In the genomic region with DNA sequence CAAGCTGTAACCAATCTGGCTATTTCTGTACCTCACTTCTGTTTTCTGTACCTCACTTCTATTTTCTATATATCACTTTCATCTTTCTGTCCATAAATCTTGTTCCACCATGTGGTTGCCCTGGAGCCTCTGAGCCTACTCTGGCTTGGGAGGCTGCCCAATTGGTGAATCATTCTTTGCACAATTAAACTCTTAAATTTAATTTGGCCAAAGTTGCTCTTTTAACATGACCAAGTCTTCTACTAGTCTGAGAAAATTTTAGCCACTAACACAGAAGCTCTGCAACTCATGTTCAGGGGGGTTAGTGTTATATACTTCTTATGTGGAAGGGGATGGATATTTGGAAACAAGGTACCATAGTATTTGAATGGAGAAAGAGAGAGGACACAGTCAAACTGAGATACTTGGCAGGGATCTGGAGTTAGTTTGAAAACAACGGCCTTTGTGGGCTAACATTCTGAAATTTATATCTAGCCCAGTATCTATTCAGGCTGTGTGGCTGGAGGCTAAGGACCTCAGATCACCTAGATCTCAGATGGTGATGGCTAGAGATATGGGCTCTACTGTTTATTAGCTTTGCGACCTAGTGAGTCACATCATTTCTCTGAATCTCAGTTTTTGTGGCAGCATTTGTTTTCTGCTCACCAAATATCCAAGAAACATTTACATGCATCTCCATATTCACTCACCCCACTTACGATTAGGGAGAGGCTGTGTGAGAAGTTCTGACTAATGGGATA, we compare ENCODE assay signal across 28 cellular contexts.
DNase-seq lines count a peak whose midpoint lies in the region; ATAC-seq and TF ChIP-seq lines count a peak whose summit lies in the region.
"Had no signal": no experiment of that assay in that cellular context is flagged by ENCODE, and none has a peak within 500 bp of the region (broad histone marks: within the 10 kb centered on the region; RNA-seq: fewer than 3 reads in every experiment).

No MANE protein-coding gene starts in this region.

- no peaks in the 10 kb centered on the region for H3K36me3 ChIP-seq in adipocyte (ENCODE audit: control insufficient read depth, insufficient read depth, low read length, severe bottlenecking)
- H3K36me3 ChIP-seq: ascending aorta, gastroesophageal sphincter, HAP-1, upper lobe of right lung had no signal

- no peak overlapping the region for H3K4me3 Mint-ChIP-seq in activated CD4-positive, alpha-beta T cell treated with anti-CD3 and anti-CD28 coated beads for 36 hours
- H3K4me3 Mint-ChIP-seq: activated CD8-positive, alpha-beta T cell treated with anti-CD3 and anti-CD28 coated beads for 36 hours; activated naive CD4-positive, alpha-beta T cell treated with anti-CD3 and anti-CD28 coated beads, Interleukin-2, amount 10 ng/mL, durations not matched to agents 7 days and 5 days; activated T-cell treated with anti-CD3 and anti-CD28 coated beads, Interleukin-2, amount 50 U/mL, for 24 hours; nephron progenitor cell; T-cell had no signal

- POLR2A ChIA-PET in activated CD4-positive, alpha-beta T cell treated with anti-CD3 and anti-CD28 coated beads for 36 hours (lab: Charles Lee), result no interaction called here

- H3K4me1 ChIP-seq in adipocyte (ENCODE audit: control insufficient read depth, insufficient read depth, low read length), result peaks cover 12% of the 10 kb centered on the region
- H3K4me1 ChIP-seq: ascending aorta, gastroesophageal sphincter, HAP-1, upper lobe of right lung had no signal

- no peaks in the 10 kb centered on the region for H3K36me3 Mint-ChIP-seq in activated CD4-positive, alpha-beta T cell treated with anti-CD3 and anti-CD28 coated beads for 36 hours (ENCODE audit: low read depth)
- H3K36me3 Mint-ChIP-seq: activated naive CD4-positive, alpha-beta T cell treated with anti-CD3 and anti-CD28 coated beads, Interleukin-2, amount 10 ng/mL, durations not matched to agents 7 days and 5 days; T-cell had no signal

- TF ChIP-seq CTCF in 22Rv1 (IDR thresholded peaks at IDR 0.05) (no peak), HFF-Myc (IDR thresholded peaks at IDR 0.05; ENCODE audit: low read depth, low read length, missing control alignments) (no peak), fibroblast of pulmonary artery (IDR thresholded peaks at IDR 0.05; ENCODE audit: low read length, missing control alignments) (no peak)

- H3K9me3 ChIP-seq in adipocyte (ENCODE audit: control insufficient read depth, low read length), result no peaks in the 10 kb centered on the region
- H3K9me3 ChIP-seq: ascending aorta, gastroesophageal sphincter, HAP-1, upper lobe of right lung had no signal

- peaks cover 9% of the 10 kb centered on the region for H3K27me3 Mint-ChIP-seq in activated CD4-positive, alpha-beta T cell treated with anti-CD3 and anti-CD28 coated beads for 36 hours
- H3K27me3 Mint-ChIP-seq: activated naive CD4-positive, alpha-beta T cell treated with anti-CD3 and anti-CD28 coated beads, Interleukin-2, amount 10 ng/mL, durations not matched to agents 7 days and 5 days had no signal

- intact Hi-C loops in activated CD4-positive, alpha-beta T cell treated with anti-CD3 and anti-CD28 coated beads for 36 hours (cut with DNase I, micrococcal nuclease), result no loop called here

- in situ Hi-C loops in ACHN (cut with HindIII; ENCODE audit: low pct_ligation_motif_present, low pct_unique_long_range_greater_than_20kb, low sequenced_read_pairs), result no loop called here

- CTCF ChIA-PET in activated CD4-positive, alpha-beta T cell treated with anti-CD3 and anti-CD28 coated beads for 36 hours (lab: Charles Lee), result interaction anchor here (0.7 kb wide), 1 partner anchor 1481 kb away, joined by 3 read pairs; no protein-coding TSS in a partner anchor

- no peaks in the 10 kb centered on the region for H3K27me3 ChIP-seq in adipocyte (replicated peaks; ENCODE audit: control insufficient read depth, insufficient read depth, low read length)
- H3K27me3 ChIP-seq: ascending aorta, gastroesophageal sphincter, upper lobe of right lung had no signal

- no peaks in the 10 kb centered on the region for H3K9me3 Mint-ChIP-seq in activated CD4-positive, alpha-beta T cell treated with anti-CD3 and anti-CD28 coated beads for 36 hours (ENCODE audit: low read depth)
- H3K9me3 Mint-ChIP-seq: activated CD8-positive, alpha-beta T cell treated with anti-CD3 and anti-CD28 coated beads for 36 hours; activated naive CD4-positive, alpha-beta T cell treated with anti-CD3 and anti-CD28 coated beads, Interleukin-2, amount 10 ng/mL, durations not matched to agents 7 days and 5 days; activated T-cell treated with anti-CD3 and anti-CD28 coated beads, Interleukin-2, amount 50 U/mL, for 24 hours; nephron progenitor cell; T-cell had no signal

- H3K9ac ChIP-seq in adipocyte (ENCODE audit: low read length), result no peak overlapping the region

- H3K27ac ChIP-seq in 22Rv1, result peak overlapping the region; percentile 39
- H3K27ac ChIP-seq: ascending aorta, coronary artery, gastroesophageal sphincter, skin epidermis, upper lobe of right lung, VCaP had no signal

- DNase-seq in HFF-Myc (ENCODE audit: extremely low read depth, low read depth) (peak; percentile 54), adipocyte (ENCODE audit: low read depth) (peak; percentile 55), fibroblast of pulmonary artery (ENCODE audit: low read depth) (peak; percentile 38), ACHN (no peak), activated gamma-delta T cell treated with Interleukin-2 at 50 U/mL for 16 hours (no peak)
- DNase-seq in activated CD4-positive, alpha-beta T cell treated with anti-CD3 and anti-CD28 coated beads for 36 hours, result no peak
- no peak for DNase-seq in stimulated activated CD4-positive, alpha-beta T cell treated with anti-CD3 and anti-CD28 coated beads, Interleukin-4, amount 100 ng/mL, for 4 hours
- DNase-seq: activated CD8-positive, alpha-beta T cell treated with anti-CD3 and anti-CD28 coated beads for 36 hours; activated naive CD4-positive, alpha-beta T cell treated with anti-CD3 and anti-CD28 coated beads, Interleukin-2, amount 10 ng/mL, durations not matched to agents 7 days and 5 days; activated T-cell treated with anti-CD3 and anti-CD28 coated beads, Interleukin-2, amount 50 U/mL, for 24 hours; KG1; midbrain; NCI-H1105; NCI-H2107; NCI-H524; nephron progenitor cell; SHP77; stimulated activated CD4-positive, alpha-beta T cell treated with anti-CD3 and anti-CD28 coated beads, Interleukin-4, amount 100 ng/mL, for 1 hour; T-cell; upper lobe of right lung had no signal

- H3K4me1 Mint-ChIP-seq in activated CD4-positive, alpha-beta T cell treated with anti-CD3 and anti-CD28 coated beads for 36 hours, result no peaks in the 10 kb centered on the region
- H3K4me1 Mint-ChIP-seq: activated naive CD4-positive, alpha-beta T cell treated with anti-CD3 and anti-CD28 coated beads, Interleukin-2, amount 10 ng/mL, durations not matched to agents 7 days and 5 days; nephron progenitor cell; T-cell had no signal

- H3K4me3 ChIP-seq in HFF-Myc (replicated peaks; ENCODE audit: low read depth, low read length), result no peak overlapping the region
- H3K4me3 ChIP-seq in adipocyte (ENCODE audit: low read length), result no peak overlapping the region
- no peak overlapping the region for H3K4me3 ChIP-seq in fibroblast of pulmonary artery (replicated peaks; ENCODE audit: low read depth, low read length)
- H3K4me3 ChIP-seq: ascending aorta, coronary artery, gastroesophageal sphincter, HAP-1, skin epidermis, upper lobe of right lung had no signal

- no peak overlapping the region for H3K27ac Mint-ChIP-seq in activated CD4-positive, alpha-beta T cell treated with anti-CD3 and anti-CD28 coated beads for 36 hours
- H3K27ac Mint-ChIP-seq: activated CD8-positive, alpha-beta T cell treated with anti-CD3 and anti-CD28 coated beads for 36 hours; activated naive CD4-positive, alpha-beta T cell treated with anti-CD3 and anti-CD28 coated beads, Interleukin-2, amount 10 ng/mL, durations not matched to agents 7 days and 5 days; activated T-cell treated with anti-CD3 and anti-CD28 coated beads, Interleukin-2, amount 50 U/mL, for 24 hours; nephron progenitor cell; T-cell had no signal

- ATAC-seq in activated CD4-positive, alpha-beta T cell treated with anti-CD3 and anti-CD28 coated beads for 36 hours, result no peak
- ATAC-seq: activated CD8-positive, alpha-beta T cell treated with anti-CD3 and anti-CD28 coated beads for 36 hours; gastroesophageal sphincter; left lobe of liver; T-cell; upper lobe of right lung had no signal

Comparison
In these comparisons a context has a peak if more than half of its experiments do, and no peak if none do; other contexts are left out.
1. DNase-seq: peak in HFF-Myc (single experiment), adipocyte (single experiment) and fibroblast of pulmonary artery (single experiment); none in ACHN (single experiment), activated gamma-delta T cell treated with Interleukin-2 at 50 U/mL for 16 hours (single experiment), activated CD4-positive, alpha-beta T cell treated with anti-CD3 and anti-CD28 coated beads for 36 hours (single experiment) and stimulated activated CD4-positive, alpha-beta T cell treated with anti-CD3 and anti-CD28 coated beads, Interleukin-4, amount 100 ng/mL, for 4 hours (0 of 2).